In genomic region chrX:130994671-130995070, GRCh38 we compare ENCODE assay signal across 9 cellular contexts.
A peak's percentile ranks its signal among the peaks of the same experiment; 100 is the strongest.
DNase-seq lines count a peak whose midpoint lies in the region; ATAC-seq, FAIRE-seq and TF ChIP-seq lines count a peak whose summit lies in the region.
"Had no signal": no experiment of that assay in that cellular context is flagged by ENCODE, and none has a peak within 500 bp of the region (broad histone marks: within the 10 kb centered on the region; RNA-seq: fewer than 3 reads in every experiment).

No MANE protein-coding gene starts in this region.

- ATAC-seq in DND-41 (ENCODE audit: insufficient read depth, low read depth) (no peak), WTC11 (no peak), HepG2 (no peak), GM18861 (IDR thresholded peaks at IDR 0.05; ENCODE audit: unreplicated experiment) (no peak)
- ATAC-seq in effector memory CD8-positive, alpha-beta T cell (replicated peaks): no peak

- H3K27ac Mint-ChIP-seq in WTC11: no peak overlapping the region
- no peak overlapping the region for H3K27ac Mint-ChIP-seq in effector memory CD8-positive, alpha-beta T cell
- H3K27ac Mint-ChIP-seq: stimulated activated naive CD8-positive, alpha-beta T cell treated with anti-CD3 and anti-CD28 coated beads, Interleukin-15, Interleukin-2, amounts not matched to agents 100 ng/mL and 50 ng/mL, for 24 hours had no signal

- no peak overlapping the region for H3K4me3 Mint-ChIP-seq in WTC11
- no peak overlapping the region for H3K4me3 Mint-ChIP-seq in effector memory CD8-positive, alpha-beta T cell
- H3K4me3 Mint-ChIP-seq: stimulated activated naive CD8-positive, alpha-beta T cell treated with anti-CD3 and anti-CD28 coated beads, Interleukin-15, Interleukin-2, amounts not matched to agents 100 ng/mL and 50 ng/mL, for 24 hours had no signal

- no peaks in the 10 kb centered on the region for H4K20me1 ChIP-seq in DND-41 (ENCODE audit: insufficient read depth, low read length)
- no peaks in the 10 kb centered on the region for H4K20me1 ChIP-seq in HepG2 (ENCODE audit: insufficient read depth, low read length)

- H3K36me3 ChIP-seq in DND-41 (ENCODE audit: insufficient read depth, low read length): no peaks in the 10 kb centered on the region
- H3K36me3 ChIP-seq in HepG2 (replicated peaks in 1 of 2; ENCODE audit: control insufficient read depth in 1 of 2, insufficient read depth in 2 of 2, low read length in 2 of 2): no peaks in the 10 kb centered on the region

- peak; percentile 22 for DNase-seq in DND-41
- DNase-seq in WTC11 (ENCODE audit: low spot score): peak; percentile 24
- DNase-seq in HepG2 (ENCODE audit: low spot score): no peak
- DNase-seq in effector memory CD8-positive, alpha-beta T cell: no peak
- no peak for DNase-seq in stimulated activated naive CD4-positive, alpha-beta T cell treated with Interleukin-2 at 50 U/mL for 16 hours (lab: John Stamatoyannopoulos, UW)
- no peak for DNase-seq in GM19238 (ENCODE audit: insufficient read length, low spot score)

- H3K9ac ChIP-seq in DND-41 (ENCODE audit: low read depth, low read length) (no peak overlapping the region), HepG2 (ENCODE audit: insufficient read depth, low read depth, low read length) (no peak overlapping the region)

- H3K4me2 ChIP-seq in DND-41 (ENCODE audit: insufficient read depth, low read length) (no peak overlapping the region), HepG2 (ENCODE audit: low read depth, low read length) (no peak overlapping the region)

- FAIRE-seq in HepG2 (lab: Jason Lieb, UNC): no peak

- H3K4me3 ChIP-seq in DND-41 (ENCODE audit: low read depth in 1 of 2, low read length in 2 of 2) (no peak overlapping the region), HepG2 (replicated peaks in 1 of 3; ENCODE audit: insufficient read depth in 1 of 3, low read depth in 2 of 3, low read length in 3 of 3) (no peak overlapping the region)

- H3K9me3 Mint-ChIP-seq in WTC11: no peaks in the 10 kb centered on the region
- H3K9me3 Mint-ChIP-seq in effector memory CD8-positive, alpha-beta T cell: no peaks in the 10 kb centered on the region
- H3K9me3 Mint-ChIP-seq: stimulated activated naive CD8-positive, alpha-beta T cell treated with anti-CD3 and anti-CD28 coated beads, Interleukin-15, Interleukin-2, amounts not matched to agents 100 ng/mL and 50 ng/mL, for 24 hours had no signal

- H3K4me1 Mint-ChIP-seq in WTC11: no peaks in the 10 kb centered on the region
- no peaks in the 10 kb centered on the region for H3K4me1 Mint-ChIP-seq in effector memory CD8-positive, alpha-beta T cell (ENCODE audit: low read depth in 2 of 2)

- TF ChIP-seq RAD21 in Ishikawa (IDR thresholded peaks at IDR 0.05; ENCODE audit: low read depth) (peak; percentile 36), HepG2 (CRISPR knock-in tag; IDR thresholded peaks at IDR 0.05) (no peak)

- TF ChIP-seq EP300 in Ishikawa (IDR thresholded peaks at IDR 0.05; ENCODE audit: borderline replicate concordance): no peak
- no peak for TF ChIP-seq EP300 in HepG2 (IDR thresholded peaks at IDR 0.05; ENCODE audit: low read depth in 2 of 2, low read length in 2 of 2)
- TF ChIP-seq EP300 in HepG2 (CRISPR knock-in tag; IDR thresholded peaks at IDR 0.05; ENCODE audit: borderline replicate concordance): no peak

- BruUV-seq in HepG2 (replicated peaks; lab: Mats Ljungman, UMichigan): no TSS peak

- H3K27me3 ChIP-seq in DND-41 (ENCODE audit: insufficient read depth, low read length, poor library complexity) (no peaks in the 10 kb centered on the region), HepG2 (ENCODE audit: control insufficient read depth in 1 of 2, insufficient read depth in 2 of 2, low read length in 2 of 2) (no peaks in the 10 kb centered on the region)

- intact Hi-C loops in HepG2 (cut with micrococcal nuclease; ENCODE audit: unreplicated experiment): no loop called here

- H3K79me2 ChIP-seq in DND-41 (ENCODE audit: insufficient read depth, low read length) (no peaks in the 10 kb centered on the region), HepG2 (ENCODE audit: insufficient read depth, low read length) (no peaks in the 10 kb centered on the region)

- H3K27ac ChIP-seq in DND-41 (ENCODE audit: low read length) (no peak overlapping the region), HepG2 (ENCODE audit: extremely low read length, insufficient read depth, low read length) (no peak overlapping the region)

- POLR2A ChIA-PET in WTC11 (lab: Charles Lee): no interaction called here
- POLR2A ChIA-PET in HepG2 (lab: Yijun Ruan, JAX): no interaction called here

- H3K9me3 ChIP-seq in DND-41 (ENCODE audit: insufficient read depth, low read length, severe bottlenecking): no peaks in the 10 kb centered on the region
- H3K9me3 ChIP-seq in HepG2 (ENCODE audit: low read length): no peaks in the 10 kb centered on the region

- in situ Hi-C loops in HepG2 (cut with HindIII; ENCODE audit: extremely low pct_ligation_motif_present, low pct_unique_long_range_greater_than_20kb): loop anchor here (10.0 to 25.0 kb wide), 2 partner anchors 368 to 640 kb away; no protein-coding TSS in a partner anchor

- no peaks in the 10 kb centered on the region for H3K27me3 Mint-ChIP-seq in WTC11 (ENCODE audit: low read depth)
- H3K27me3 Mint-ChIP-seq in effector memory CD8-positive, alpha-beta T cell: peaks cover 5 to 21% of the 10 kb centered on the region in 2 donors

- CTCF ChIA-PET in WTC11 (lab: Charles Lee) (interaction anchor here (0.7 to 2.6 kb wide), 8 partner anchors 10 to 681 kb away, joined by 3 to 17 read pairs (median 4); partner anchors contain the start of gene ARHGAP36), HepG2 (lab: Yijun Ruan, JAX; ENCODE audit: low intra/inter-chr PET ratio, low total read pairs) (no interaction called here)

- H3K4me1 ChIP-seq in DND-41 (ENCODE audit: insufficient read depth, low read length) (no peaks in the 10 kb centered on the region), HepG2 (ENCODE audit: insufficient read depth, low read length) (no peaks in the 10 kb centered on the region)

- no peak for TF ChIP-seq POLR2A in HepG2 (IDR thresholded peaks at IDR 0.05; ENCODE audit: insufficient read depth in 1 of 2, low read depth in 2 of 2, low read length in 2 of 2)

- H2AFZ ChIP-seq in DND-41 (ENCODE audit: low read depth, low read length) (no peak overlapping the region), HepG2 (ENCODE audit: low read length) (no peak overlapping the region)

- H3K36me3 Mint-ChIP-seq in WTC11: no peaks in the 10 kb centered on the region
- no peaks in the 10 kb centered on the region for H3K36me3 Mint-ChIP-seq in effector memory CD8-positive, alpha-beta T cell (ENCODE audit: insufficient read depth)

- WGBS in HepG2 (ENCODE audit: low lambda C conversion rate): 8% methylated on average over 5 of the region's 8 CpGs

- peak; percentile 60 for TF ChIP-seq CTCF in DND-41 (IDR thresholded peaks at IDR 0.05; ENCODE audit: borderline replicate concordance, extremely low read depth, low read length, poor library complexity, severe bottlenecking)
- TF ChIP-seq CTCF in WTC11 (IDR thresholded peaks at IDR 0.05): peak; percentile 47
- TF ChIP-seq CTCF in HepG2 (CRISPR knock-in tag; IDR thresholded peaks at IDR 0.05): peak; percentile 41

TF ChIP-seq in Ishikawa, 13 proteins besides CTCF, POLR2A, EP300 and RAD21 (continues in another document):
- TF ChIP-seq NFIC (IDR thresholded peaks at IDR 0.05) (no peak), CREB1 (IDR thresholded peaks at IDR 0.05; ENCODE audit: low read depth) (no peak), TCF12 (IDR thresholded peaks at IDR 0.05; ENCODE audit: low read depth) (no peak), TAF1 (IDR thresholded peaks at IDR 0.05; ENCODE audit: low read depth) (no peak), MAX (IDR thresholded peaks at IDR 0.05) (no peak)

TF ChIP-seq in WTC11, 78 proteins besides CTCF, POLR2A, EP300 and RAD21 (continues in another document):
- no peak for TF ChIP-seq ZNF425 (CRISPR knock-in tag; conservative IDR thresholded peaks at IDR 0.05)

TF ChIP-seq in HepG2, 621 proteins besides CTCF, POLR2A, EP300 and RAD21:
- TF ChIP-seq SMC3 (IDR thresholded peaks at IDR 0.05; ENCODE audit: low read length) (0 out of 2 replicates have a peak, but pooled peaks have one; percentile 19), STAG1 (CRISPR knock-in tag; IDR thresholded peaks at IDR 0.05) (0 out of 2 replicates have a peak, but pooled peaks have one; percentile 24), GTF2F1 (IDR thresholded peaks at IDR 0.05; ENCODE audit: low read length) (no peak)

Comparison
In these comparisons a context has a peak if more than half of its experiments do, and no peak if none do; other contexts are left out.
1. DNase-seq: peak in DND-41 (single experiment) and WTC11 (single experiment); none in HepG2 (single experiment), effector memory CD8-positive, alpha-beta T cell (0 of 3), stimulated activated naive CD4-positive, alpha-beta T cell treated with Interleukin-2 at 50 U/mL for 16 hours (single experiment) and GM19238 (single experiment).
2. Peak in every context shown above with its lines, with median percentiles within 50 percentile points of each other: CTCF ChIP-seq.